Comparison of ENCODE assay signal across 19 cellular contexts in genomic region chr13:94800423-94800822, GRCh38.
"Had no signal": no experiment of that assay in that cellular context is flagged by ENCODE, and none has a peak within 500 bp of the region (broad histone marks: within the 10 kb centered on the region; RNA-seq: fewer than 3 reads in every experiment).

No MANE protein-coding gene starts in this region.

- DNase-seq: activated CD4-positive, alpha-beta T cell treated with anti-CD3 and anti-CD28 coated beads, Interleukin-2, amount 50 U/mL, for 1 hour; activated CD4-positive, CD25-positive, alpha-beta regulatory T cell; activated CD8-positive, alpha-beta memory T cell treated with anti-CD3 and anti-CD28 coated beads for 24 hours; activated gamma-delta T cell treated with Interleukin-2 at 50 U/mL for 16 hours; amniotic stem cell; caudate nucleus; foreskin melanocyte; left colon; lower lobe of right lung; midbrain; pancreas; stimulated activated CD4-positive, alpha-beta T cell treated with anti-CD3 and anti-CD28 coated beads, Interleukin-12 subunit alpha, Interleukin-12 subunit beta, amount 100 ng/mL, for 4 hours; stimulated activated CD4-positive, alpha-beta T cell treated with anti-CD3 and anti-CD28 coated beads, Interleukin-2, amount 100 ng/mL, for 24 hours; stomach; T-helper 2 cell; testis; upper lobe of left lung had no signal

- H3K4me3 Mint-ChIP-seq: activated naive CD8-positive, alpha-beta T cell had no signal

- H3K4me1 ChIP-seq: lower lobe of right lung, pancreas, stomach, testis, upper lobe of left lung had no signal

- H3K27ac Mint-ChIP-seq: activated naive CD8-positive, alpha-beta T cell had no signal

- H3K36me3 ChIP-seq: lower lobe of right lung, pancreas, stomach, upper lobe of left lung had no signal

- H3K27ac ChIP-seq: lower lobe of right lung, pancreas, stomach, testis, upper lobe of left lung had no signal

- ATAC-seq: left colon, lower lobe of right lung, pancreas had no signal

- H3K36me3 Mint-ChIP-seq: activated naive CD8-positive, alpha-beta T cell had no signal

- H3K4me3 ChIP-seq: lower lobe of right lung, pancreas, stomach, testis, upper lobe of left lung had no signal

- H3K27me3 ChIP-seq: pancreas, stomach, testis, upper lobe of left lung had no signal

- H3K9me3 ChIP-seq: lower lobe of right lung, pancreas, stomach, testis, upper lobe of left lung had no signal

- FAIRE-seq: colon, pancreas had no signal
